Comparison of ENCODE assay signal across 17 cellular contexts in genomic region chr7:158268851-158269535, GRCh38.
"Had no signal": no experiment of that assay in that cellular context is flagged by ENCODE, and none has a peak within 500 bp of the region (broad histone marks: within the 10 kb centered on the region; RNA-seq: fewer than 3 reads in every experiment).

No MANE protein-coding gene starts in this region.

- H3K9me3 Mint-ChIP-seq: activated T-cell treated with anti-CD3 and anti-CD28 coated beads, Interleukin-2, amount 50 U/mL, for 72 hours had no signal

- H3K27me3 ChIP-seq: cardiac muscle cell, SJSA1 had no signal

- ATAC-seq: activated T-cell treated with anti-CD3 and anti-CD28 coated beads, Interleukin-2, amount 50 U/mL, for 72 hours; gastroesophageal sphincter; naive thymus-derived CD4-positive, alpha-beta T cell; psoas muscle had no signal

- H3K9me3 ChIP-seq: gastroesophageal sphincter, psoas muscle had no signal

- H3K27ac ChIP-seq: cardiac muscle cell, coronary artery, gastroesophageal sphincter, psoas muscle, SJSA1, tibial artery had no signal

- H3K36me3 ChIP-seq: cardiac muscle cell, gastroesophageal sphincter, SJSA1, tibial artery had no signal

- H3K4me3 ChIP-seq: cardiac muscle cell, coronary artery, gastroesophageal sphincter, lung, psoas muscle, SJSA1, tibial artery had no signal

- H3K4me1 ChIP-seq: gastroesophageal sphincter, psoas muscle, SJSA1, tibial artery had no signal

- DNase-seq: activated CD4-positive, alpha-beta memory T cell treated with anti-CD3 and anti-CD28 coated beads, Interleukin-2, amount 10 ng/mL, durations not matched to agents 7 days and 5 days; activated CD8-positive, alpha-beta memory T cell treated with anti-CD3 and anti-CD28 coated beads, Interleukin-2, amount 50 U/mL, for 4 hours; activated naive CD4-positive, alpha-beta T cell; activated T-cell treated with anti-CD3 and anti-CD28 coated beads, Interleukin-2, amount 50 U/mL, for 72 hours; effector memory CD4-positive, alpha-beta T cell; hippocampal formation; kidney glomerular epithelial cell; naive thymus-derived CD4-positive, alpha-beta T cell; nucleus accumbens; SW 1271 had no signal

- H3K4me1 Mint-ChIP-seq: activated CD4-positive, alpha-beta memory T cell treated with anti-CD3 and anti-CD28 coated beads, Interleukin-2, amount 10 ng/mL, durations not matched to agents 7 days and 5 days had no signal

- H3K4me3 Mint-ChIP-seq: activated CD4-positive, alpha-beta memory T cell treated with anti-CD3 and anti-CD28 coated beads, Interleukin-2, amount 10 ng/mL, durations not matched to agents 7 days and 5 days; activated T-cell treated with anti-CD3 and anti-CD28 coated beads, Interleukin-2, amount 50 U/mL, for 72 hours; naive thymus-derived CD4-positive, alpha-beta T cell had no signal

- H3K27ac Mint-ChIP-seq: activated CD4-positive, alpha-beta memory T cell treated with anti-CD3 and anti-CD28 coated beads, Interleukin-2, amount 10 ng/mL, durations not matched to agents 7 days and 5 days; activated T-cell treated with anti-CD3 and anti-CD28 coated beads, Interleukin-2, amount 50 U/mL, for 72 hours; naive thymus-derived CD4-positive, alpha-beta T cell had no signal

- H3K27me3 Mint-ChIP-seq: activated CD4-positive, alpha-beta memory T cell treated with anti-CD3 and anti-CD28 coated beads, Interleukin-2, amount 10 ng/mL, durations not matched to agents 7 days and 5 days had no signal
